Comparison of ENCODE assay signal across 8 cellular contexts in the genomic region with DNA sequence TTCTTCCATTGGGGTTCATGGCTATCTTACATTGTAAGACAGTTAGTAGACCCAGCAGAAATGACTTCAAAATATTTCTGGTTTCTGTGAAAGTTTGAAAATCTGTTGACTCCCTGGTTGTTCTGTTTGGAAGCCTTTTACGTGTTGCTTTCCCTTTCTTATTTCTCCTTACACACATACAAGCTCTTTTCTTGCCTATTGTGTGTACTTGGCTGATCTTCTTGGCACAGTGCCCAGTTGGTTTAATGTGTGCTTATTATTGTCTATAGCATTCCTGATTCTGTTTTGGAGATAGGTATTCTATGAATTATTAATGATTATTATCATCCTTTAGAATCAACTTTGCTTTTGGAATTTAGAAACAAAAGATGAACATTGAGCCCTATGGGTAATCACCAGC.
DNase-seq lines count a peak whose midpoint lies in the region; TF ChIP-seq lines count a peak whose summit lies in the region.
"Not testable (repeated sequence)": the region's sequence is repeated elsewhere in the genome, so short reads cannot be mapped to it uniquely, and the experiment has no call there.

No MANE protein-coding gene starts in this region.

- H3K4me3 Mint-ChIP-seq in brain = not testable (repeated sequence)

- POLR2A ChIA-PET in A673 (lab: Charles Lee; ENCODE audit: low non-redundant PET) = not testable (repeated sequence)

- not testable (repeated sequence) for BruUV-seq in A673 (replicated peaks; lab: Mats Ljungman, UMichigan)

- not testable (repeated sequence) for H3K79me2 ChIP-seq in GM23248 (ENCODE audit: insufficient read depth)

- TF ChIP-seq CTCF in A673 (conservative IDR thresholded peaks at IDR 0.05; ENCODE audit: low read depth, low read length); brain (conservative IDR thresholded peaks at IDR 0.05); fibroblast of mammary gland (conservative IDR thresholded peaks at IDR 0.05; ENCODE audit: control insufficient read depth, insufficient read depth, low read depth, low read length): not testable (repeated sequence)

- H3K27ac Mint-ChIP-seq in brain = peak overlapping the region in 3 of 5 experiments; percentile 12 to 48 (median 22)

- H3K4me3 ChIP-seq in A673 (ENCODE audit: low read depth, low read length, poor library complexity, severe bottlenecking); GM23248; fibroblast of mammary gland (ENCODE audit: control insufficient read depth, low read depth, low read length): not testable (repeated sequence)

- not testable (repeated sequence) for H4K20me1 ChIP-seq in GM23248 (ENCODE audit: insufficient read depth)

- not testable (repeated sequence) for H3K9me2 ChIP-seq in GM23248 (ENCODE audit: insufficient read depth)

- 3 to 9% methylated on average over 1 of the region's 1 CpG for WGBS in GM23248 (ENCODE audit: low coverage in 1 of 2, low lambda C conversion rate in 2 of 2, missing lambda C conversion rate in 2 of 2), 2 experiments

- not testable (repeated sequence) for H3K9me3 ChIP-seq in A673 (ENCODE audit: low read depth, low read length, poor library complexity, severe bottlenecking); GM23248 (ENCODE audit: low read depth)

- CTCF ChIA-PET in A673 (lab: Charles Lee) = not testable (repeated sequence)

- DNase-seq in A673 (ENCODE audit: low spot score) (peak; percentile 17), GM23248 (peak; percentile 0), RPMI7951 (ENCODE audit: low read depth) (peak; percentile 1), fibroblast of mammary gland (ENCODE audit: low read depth) (peak; percentile 4), inferior parietal cortex (ENCODE audit: extremely low spot score) (peak; percentile 6), pons (ENCODE audit: low spot score) (peak; percentile 4), superior temporal gyrus (ENCODE audit: extremely low spot score) (peak; percentile 9)

- in situ Hi-C loops in GM23248 (cut with MboI) = not testable (repeated sequence)

- not testable (repeated sequence) for H3K4me1 Mint-ChIP-seq in brain

- not testable (repeated sequence) for H3K36me3 Mint-ChIP-seq in brain

- H3K36me3 ChIP-seq in A673 (ENCODE audit: insufficient read depth, low read length, poor library complexity, severe bottlenecking); GM23248 (ENCODE audit: low read depth): not testable (repeated sequence)

- H3K4me2 ChIP-seq in GM23248 (ENCODE audit: unreplicated experiment) = not testable (repeated sequence)

- H3K9me3 Mint-ChIP-seq in brain = not testable (repeated sequence)

- intact Hi-C loops in A673 (cut with micrococcal nuclease; ENCODE audit: unreplicated experiment) = not testable (repeated sequence)

- not testable (repeated sequence) for H3K9ac ChIP-seq in GM23248

- not testable (repeated sequence) for H3F3A ChIP-seq in GM23248 (ENCODE audit: insufficient read depth)

- not testable (repeated sequence) for H2AFZ ChIP-seq in GM23248

- not testable (repeated sequence) for H3K4me1 ChIP-seq in A673 (ENCODE audit: insufficient read depth, low read length, poor library complexity, severe bottlenecking); GM23248 (ENCODE audit: insufficient read depth)

- not testable (repeated sequence) for H3K27me3 ChIP-seq in A673 (replicated peaks; ENCODE audit: insufficient read depth, low read depth, low read length, poor library complexity); GM23248 (replicated peaks; ENCODE audit: insufficient read depth)

- not testable (repeated sequence) for H3K27ac ChIP-seq in A673 (ENCODE audit: low read depth, low read length, poor library complexity, severe bottlenecking); GM23248

- not testable (repeated sequence) for H3K27me3 Mint-ChIP-seq in brain
